In the genomic region with DNA sequence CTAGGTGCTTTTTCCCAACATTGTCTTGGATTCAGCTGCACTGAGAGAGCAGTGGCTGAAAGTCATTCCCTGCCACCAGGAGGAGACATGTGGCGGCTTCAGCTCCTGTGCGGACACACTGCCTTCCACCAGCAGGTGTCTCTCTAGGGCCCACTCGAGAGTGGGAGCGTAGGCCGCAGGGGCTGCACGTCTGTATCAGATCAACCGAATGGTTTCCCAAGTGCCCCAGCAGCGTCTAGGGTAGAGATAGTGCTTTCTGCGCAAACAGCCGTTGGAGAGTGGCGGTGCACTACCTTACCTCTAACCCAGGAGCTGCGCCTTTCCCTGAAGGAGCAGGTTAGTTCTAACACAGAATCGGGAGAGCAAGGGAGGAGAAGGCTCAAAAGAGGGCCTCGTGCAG, we compare ENCODE assay signal across 8 cellular contexts. TPM values are rescaled to one million over a fixed set of nuclear protein-coding genes. Genes with fewer than 3 reads are reported as not detected.
DNase-seq lines count a peak whose midpoint lies in the region; ATAC-seq and TF ChIP-seq lines count a peak whose summit lies in the region.

No MANE protein-coding gene starts in this region.

- no peaks in the 10 kb centered on the region for H3K36me3 Mint-ChIP-seq in activated T-helper 1 cell treated with anti-CD3 and anti-CD28 coated beads, Interleukin-12 subunit alpha, Interleukin-12 subunit beta, Interleukin-2, Interleukin-4 antibody, amounts not matched to agents 30 ng/mL and 10 ng/mL and 1 ng/mL, durations not matched to agents 14 hours and 24 hours and 36 hours (ENCODE audit: low read depth)
- peaks cover 12% of the 10 kb centered on the region for H3K36me3 Mint-ChIP-seq in glutamatergic neuron (ENCODE audit: unreplicated experiment)

- no peak overlapping the region for H3K27ac Mint-ChIP-seq in activated T-helper 1 cell treated with anti-CD3 and anti-CD28 coated beads, Interleukin-12 subunit alpha, Interleukin-12 subunit beta, Interleukin-2, Interleukin-4 antibody, amounts not matched to agents 30 ng/mL and 10 ng/mL and 1 ng/mL, durations not matched to agents 14 hours and 24 hours and 36 hours
- H3K27ac Mint-ChIP-seq in glutamatergic neuron (ENCODE audit: unreplicated experiment), result peak overlapping the region; percentile 59

- DNase-seq in OCI-M1 (lab: John Stamatoyannopoulos, UW) (peak; percentile 86), glutamatergic neuron (peak; percentile 86), putamen (ENCODE audit: low spot score) (peak; percentile 34)
- DNase-seq in activated T-helper 1 cell treated with anti-CD3 and anti-CD28 coated beads, Interleukin-12 subunit alpha, Interleukin-12 subunit beta, Interleukin-2, Interleukin-4 antibody, amounts not matched to agents 30 ng/mL and 10 ng/mL and 1 ng/mL, durations not matched to agents 14 hours and 24 hours and 36 hours (ENCODE audit: low spot score), result peak; percentile 30

- H3K27ac ChIP-seq in C4-2B, result no peak overlapping the region

- intact Hi-C loops in activated T-helper 1 cell treated with anti-CD3 and anti-CD28 coated beads, Interleukin-12 subunit alpha, Interleukin-12 subunit beta, Interleukin-2, Interleukin-4 antibody, amounts not matched to agents 30 ng/mL and 10 ng/mL and 1 ng/mL, durations not matched to agents 14 hours and 24 hours and 36 hours (cut with micrococcal nuclease), result loop anchor here (1.0 kb wide), 1 partner anchor 255 kb away; no protein-coding TSS in a partner anchor

- TF ChIP-seq CTCF in C4-2B (conservative IDR thresholded peaks at IDR 0.05) (peak; percentile 69), glutamatergic neuron (IDR thresholded peaks at IDR 0.05; ENCODE audit: partially characterized antibody, unreplicated experiment) (peak; percentile 65)

- H3K27me3 Mint-ChIP-seq in activated T-helper 1 cell treated with anti-CD3 and anti-CD28 coated beads, Interleukin-12 subunit alpha, Interleukin-12 subunit beta, Interleukin-2, Interleukin-4 antibody, amounts not matched to agents 30 ng/mL and 10 ng/mL and 1 ng/mL, durations not matched to agents 14 hours and 24 hours and 36 hours (ENCODE audit: insufficient read depth), result peaks cover 5% of the 10 kb centered on the region
- peaks cover 6% of the 10 kb centered on the region for H3K27me3 Mint-ChIP-seq in glutamatergic neuron (ENCODE audit: unreplicated experiment)

- ATAC-seq in GM21390 (IDR thresholded peaks at IDR 0.05; ENCODE audit: unreplicated experiment) (peak; percentile 69), HG03095 (IDR thresholded peaks at IDR 0.05; ENCODE audit: unreplicated experiment) (no peak), HG03439 (IDR thresholded peaks at IDR 0.05; ENCODE audit: unreplicated experiment) (no peak)

- no peak overlapping the region for H3K4me3 Mint-ChIP-seq in activated T-helper 1 cell treated with anti-CD3 and anti-CD28 coated beads, Interleukin-12 subunit alpha, Interleukin-12 subunit beta, Interleukin-2, Interleukin-4 antibody, amounts not matched to agents 30 ng/mL and 10 ng/mL and 1 ng/mL, durations not matched to agents 14 hours and 24 hours and 36 hours
- H3K4me3 Mint-ChIP-seq in glutamatergic neuron (ENCODE audit: unreplicated experiment), result no peak overlapping the region

- H3K9me3 Mint-ChIP-seq in activated T-helper 1 cell treated with anti-CD3 and anti-CD28 coated beads, Interleukin-12 subunit alpha, Interleukin-12 subunit beta, Interleukin-2, Interleukin-4 antibody, amounts not matched to agents 30 ng/mL and 10 ng/mL and 1 ng/mL, durations not matched to agents 14 hours and 24 hours and 36 hours, result no peaks in the 10 kb centered on the region
- H3K9me3 Mint-ChIP-seq in glutamatergic neuron (ENCODE audit: unreplicated experiment), result peaks cover 7% of the 10 kb centered on the region

- no peaks in the 10 kb centered on the region for H3K4me1 Mint-ChIP-seq in activated T-helper 1 cell treated with anti-CD3 and anti-CD28 coated beads, Interleukin-12 subunit alpha, Interleukin-12 subunit beta, Interleukin-2, Interleukin-4 antibody, amounts not matched to agents 30 ng/mL and 10 ng/mL and 1 ng/mL, durations not matched to agents 14 hours and 24 hours and 36 hours (ENCODE audit: low read depth)
- peaks cover 5% of the 10 kb centered on the region for H3K4me1 Mint-ChIP-seq in glutamatergic neuron (ENCODE audit: low read depth, unreplicated experiment)

RNA-seq across cellular contexts. Expression of gene PAPOLB, which starts 31.7 kb away (rescaled TPM):
- not detected in 2 replicates for total RNA-seq in activated T-helper 1 cell treated with anti-CD3 and anti-CD28 coated beads, Interleukin-12 subunit alpha, Interleukin-12 subunit beta, Interleukin-2, Interleukin-4 antibody, amounts not matched to agents 30 ng/mL and 10 ng/mL and 1 ng/mL, durations not matched to agents 14 hours and 24 hours and 36 hours
- 1.2 TPM for total RNA-seq in glutamatergic neuron (ENCODE audit: unreplicated experiment)

RNA-seq across cellular contexts. Expression of gene RADIL, which starts 53.3 kb away (rescaled TPM):
- total RNA-seq in activated T-helper 1 cell treated with anti-CD3 and anti-CD28 coated beads, Interleukin-12 subunit alpha, Interleukin-12 subunit beta, Interleukin-2, Interleukin-4 antibody, amounts not matched to agents 30 ng/mL and 10 ng/mL and 1 ng/mL, durations not matched to agents 14 hours and 24 hours and 36 hours, result 0.24 and 0.26 TPM in 2 replicates
- 31.3 TPM for total RNA-seq in glutamatergic neuron (ENCODE audit: unreplicated experiment)

RNA-seq across cellular contexts. Expression of gene AP5Z1, which starts 54.8 kb away (rescaled TPM):
- total RNA-seq in activated T-helper 1 cell treated with anti-CD3 and anti-CD28 coated beads, Interleukin-12 subunit alpha, Interleukin-12 subunit beta, Interleukin-2, Interleukin-4 antibody, amounts not matched to agents 30 ng/mL and 10 ng/mL and 1 ng/mL, durations not matched to agents 14 hours and 24 hours and 36 hours, result 55.9 and 56.8 TPM in 2 replicates
- 49.8 TPM for total RNA-seq in glutamatergic neuron (ENCODE audit: unreplicated experiment)

Comparison
In these comparisons a context has a peak if more than half of its experiments do, and no peak if none do; other contexts are left out.
1. DNase-seq: peak in every context shown above with its lines; median percentile 86 in OCI-M1; 86 in glutamatergic neuron; 34 in putamen; 30 in activated T-helper 1 cell treated with anti-CD3 and anti-CD28 coated beads, Interleukin-12 subunit alpha, Interleukin-12 subunit beta, Interleukin-2, Interleukin-4 antibody, amounts not matched to agents 30 ng/mL and 10 ng/mL and 1 ng/mL, durations not matched to agents 14 hours and 24 hours and 36 hours.
2. RNA of gene RADIL, which starts 53.3 kb away (total RNA-seq): 31.3 TPM in glutamatergic neuron (single experiment); 0.24 to 0.26 TPM in activated T-helper 1 cell treated with anti-CD3 and anti-CD28 coated beads, Interleukin-12 subunit alpha, Interleukin-12 subunit beta, Interleukin-2, Interleukin-4 antibody, amounts not matched to agents 30 ng/mL and 10 ng/mL and 1 ng/mL, durations not matched to agents 14 hours and 24 hours and 36 hours; every median in the first group is over 10 times any median in the second.